18 cellular contexts compared by ENCODE assay signal in the genomic region with DNA sequence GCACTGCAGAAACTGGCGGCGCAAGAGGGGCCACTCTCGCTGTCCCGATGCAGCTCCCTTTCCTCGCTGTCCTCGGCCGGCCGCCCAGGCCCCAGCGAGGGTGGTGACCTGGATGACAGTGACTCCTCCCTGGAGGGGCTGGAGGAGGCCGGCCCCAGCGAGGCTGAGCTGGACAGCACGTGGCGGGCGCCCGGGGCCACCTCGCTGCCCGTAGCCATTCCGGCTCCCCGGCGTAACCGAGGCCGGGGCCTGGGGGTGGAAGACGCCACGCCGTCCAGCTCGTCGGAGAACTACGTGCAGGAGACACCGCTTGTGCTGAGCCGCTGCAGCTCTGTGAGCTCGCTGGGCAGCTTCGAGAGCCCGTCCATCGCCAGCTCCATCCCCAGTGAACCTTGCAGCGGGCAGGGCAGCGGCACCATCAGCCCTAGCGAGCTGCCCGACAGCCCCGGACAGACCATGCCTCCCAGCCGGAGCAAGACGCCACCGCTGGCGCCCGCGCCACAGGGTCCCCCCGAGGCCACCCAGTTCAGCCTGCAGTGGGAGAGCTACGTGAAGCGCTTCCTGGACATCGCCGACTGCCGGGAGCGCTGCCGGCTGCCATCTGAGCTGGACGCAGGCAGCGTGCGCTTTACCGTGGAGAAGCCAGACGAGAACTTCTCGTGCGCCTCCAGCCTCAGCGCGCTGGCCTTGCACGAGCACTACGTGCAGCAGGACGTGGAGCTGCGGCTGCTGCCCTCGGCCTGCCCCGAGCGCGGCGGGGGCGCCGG. TPM values are rescaled to one million over a fixed set of nuclear protein-coding genes. Genes with fewer than 3 reads are reported as not detected.
A peak's percentile ranks its signal among the peaks of the same experiment; 100 is the strongest.
DNase-seq lines count a peak whose midpoint lies in the region; ATAC-seq and TF ChIP-seq lines count a peak whose summit lies in the region.
"Had no signal": no experiment of that assay in that cellular context is flagged by ENCODE, and none has a peak within 500 bp of the region (broad histone marks: within the 10 kb centered on the region; RNA-seq: fewer than 3 reads in every experiment).

No MANE protein-coding gene starts in this region.

- TF ChIP-seq EP300 in sigmoid colon (IDR thresholded peaks at IDR 0.05), result no peak

- peak overlapping the region; percentile 25 for H3K27ac Mint-ChIP-seq in stimulated activated naive B cell treated with anti-CD40 and anti-IgM and Interleukin-4, amounts not matched to agents 10 μg/mL and 1 μg/mL and 100 μg/mL, for 72 hours
- H3K27ac Mint-ChIP-seq: activated naive CD4-positive, alpha-beta T cell treated with anti-CD3 and anti-CD28 coated beads, Interleukin-2, amount 50 U/mL, for 72 hours; endodermal cell had no signal

- H3K27me3 ChIP-seq in right atrium auricular region (peaks cover 22 to 50% of the 10 kb centered on the region in 2 donors), NT2/D1 (ENCODE audit: insufficient read depth, insufficient read length) (peaks cover 54% of the 10 kb centered on the region), sigmoid colon (peaks cover 57 to 73% (median 67%) of the 10 kb centered on the region in 3 donors)

- H3K4me3 ChIP-seq in right atrium auricular region, result no peak overlapping the region
- H3K4me3 ChIP-seq in NT2/D1 (ENCODE audit: insufficient read length, low read depth), result peak overlapping the region; percentile 45
- peak overlapping the region; percentile 40 for H3K4me3 ChIP-seq in iPS-18c (ENCODE audit: insufficient read depth, low read depth, low read length)
- H3K4me3 ChIP-seq in sigmoid colon, result no peak overlapping the region
- H3K4me3 ChIP-seq: left lung had no signal

- intact Hi-C loops in Right ventricle myocardium inferior (cut with DNase I) (no loop called here), sigmoid colon (cut with DNase I) (no loop called here)

- H3K9me3 Mint-ChIP-seq in stimulated activated naive B cell treated with anti-CD40 and anti-IgM and Interleukin-4, amounts not matched to agents 10 μg/mL and 1 μg/mL and 100 μg/mL, for 72 hours, result no peaks in the 10 kb centered on the region
- H3K9me3 Mint-ChIP-seq: activated naive CD4-positive, alpha-beta T cell treated with anti-CD3 and anti-CD28 coated beads, Interleukin-2, amount 50 U/mL, for 72 hours; endodermal cell had no signal

- H3K4me1 ChIP-seq in right atrium auricular region (peaks cover 0 to 64% of the 10 kb centered on the region in 2 donors), NT2/D1 (ENCODE audit: insufficient read depth, insufficient read length) (peaks cover 34% of the 10 kb centered on the region), sigmoid colon (peaks cover 0 to 64% (median 60%) of the 10 kb centered on the region in 4 donors)

- H3K27me3 Mint-ChIP-seq in stimulated activated naive B cell treated with anti-CD40 and anti-IgM and Interleukin-4, amounts not matched to agents 10 μg/mL and 1 μg/mL and 100 μg/mL, for 72 hours, result peaks cover 5 to 13% of the 10 kb centered on the region in 2 donors

- H3K4me3 Mint-ChIP-seq in stimulated activated naive B cell treated with anti-CD40 and anti-IgM and Interleukin-4, amounts not matched to agents 10 μg/mL and 1 μg/mL and 100 μg/mL, for 72 hours, result peak overlapping the region in 1 of 2 donors; percentile 14
- H3K4me3 Mint-ChIP-seq: endodermal cell had no signal

- no peaks in the 10 kb centered on the region for H3K9me3 ChIP-seq in right atrium auricular region
- no peaks in the 10 kb centered on the region for H3K9me3 ChIP-seq in NT2/D1 (ENCODE audit: insufficient read depth, low read length)
- peaks cover 4% of the 10 kb centered on the region for H3K9me3 ChIP-seq in iPS-18c (ENCODE audit: control insufficient read depth, insufficient read depth, low read length)
- H3K9me3 ChIP-seq in sigmoid colon, result no peaks in the 10 kb centered on the region
- H3K9me3 ChIP-seq: left lung had no signal

- H3K4me1 Mint-ChIP-seq in stimulated activated naive B cell treated with anti-CD40 and anti-IgM and Interleukin-4, amounts not matched to agents 10 μg/mL and 1 μg/mL and 100 μg/mL, for 72 hours, result peaks cover 9 to 23% of the 10 kb centered on the region in 2 donors
- H3K4me1 Mint-ChIP-seq: endodermal cell had no signal

- DNase-seq in Right ventricle myocardium inferior (ENCODE audit: missing footprints), result peak; percentile 62
- DNase-seq in right atrium auricular region (ENCODE audit: low spot score), result no peak
- DNase-seq in NT2/D1 (ENCODE audit: low read depth, low spot score), result no peak
- no peak for DNase-seq in stimulated activated naive B cell treated with anti-CD40 and anti-IgM and Interleukin-4, amounts not matched to agents 10 μg/mL and 1 μg/mL and 100 μg/mL, for 72 hours
- no peak for DNase-seq in sigmoid colon
- DNase-seq in SHP77 treated with DMSO at 0.1 percent for 48 hours (lab: John Stamatoyannopoulos, UW), result no peak
- DNase-seq: ACHN; activated CD4-positive, CD25-positive, alpha-beta regulatory T cell; Kasumi-1; NCI-H187 treated with DMSO at 0.1 percent for 48 hours; NCI-H226; T1000 had no signal

- H3K27ac ChIP-seq in right atrium auricular region (no peak overlapping the region), sigmoid colon (no peak overlapping the region)
- H3K27ac ChIP-seq: left lung had no signal

- ATAC-seq in Right ventricle myocardium inferior, result no peak
- no peak for ATAC-seq in stimulated activated naive B cell treated with anti-CD40 and anti-IgM and Interleukin-4, amounts not matched to agents 10 μg/mL and 1 μg/mL and 100 μg/mL, for 72 hours (replicated peaks)
- no peak for ATAC-seq in HG03439 (IDR thresholded peaks at IDR 0.05; ENCODE audit: unreplicated experiment)

- H3K36me3 ChIP-seq in right atrium auricular region (no peaks in the 10 kb centered on the region), NT2/D1 (ENCODE audit: insufficient read depth, insufficient read length, low read length) (peaks cover 4% of the 10 kb centered on the region), sigmoid colon (no peaks in the 10 kb centered on the region)
- H3K36me3 ChIP-seq: left lung had no signal

- 28 to 36% methylated on average over 73 of the region's 73 CpGs for WGBS in sigmoid colon, 2 donors

- peaks cover 1 to 2% of the 10 kb centered on the region in 2 donors for H3K36me3 Mint-ChIP-seq in stimulated activated naive B cell treated with anti-CD40 and anti-IgM and Interleukin-4, amounts not matched to agents 10 μg/mL and 1 μg/mL and 100 μg/mL, for 72 hours
- H3K36me3 Mint-ChIP-seq: activated naive CD4-positive, alpha-beta T cell treated with anti-CD3 and anti-CD28 coated beads, Interleukin-2, amount 50 U/mL, for 72 hours had no signal

- TF ChIP-seq CTCF in right atrium auricular region (IDR thresholded peaks at IDR 0.05) (no peak), sigmoid colon (IDR thresholded peaks at IDR 0.05) (no peak)

- TF ChIP-seq POLR2A in sigmoid colon (IDR thresholded peaks at IDR 0.05), result no peak

- peak overlapping the region; percentile 81 for H3K9ac ChIP-seq in NT2/D1 (ENCODE audit: insufficient read length, low read depth)

RNA-seq across cellular contexts. Expression of a gene that starts 12.4 kb away (rescaled TPM):
- total RNA-seq in Right ventricle myocardium inferior (21.5 TPM), right atrium auricular region (10 to 100 TPM; 19.1 to 22.3 TPM), sigmoid colon (10 to 100 TPM; 19.6 to 26.0 (median 22.2) TPM)
- 10 to 100 TPM; 38.4 to 51.5 (median 48.3) TPM for polyA plus RNA-seq in sigmoid colon

RNA-seq across cellular contexts. Expression of a gene that starts 16.7 kb away (rescaled TPM):
- total RNA-seq in Right ventricle myocardium inferior (0.14 TPM), right atrium auricular region (under 1 TPM; 0.04 to 0.35 TPM), sigmoid colon (1 to 10 TPM in 2 of 4 donors, under 1 TPM in 2; under 0.01 to 2.0 (median 0.91) TPM)
- 1 to 10 TPM in 1 of 3 donors, not detected in 2; 1.2 TPM for polyA plus RNA-seq in sigmoid colon
- total RNA-seq: RPMI7951 had no signal

RNA-seq across cellular contexts. Expression of a gene that starts 23.5 kb away (rescaled TPM):
- 0.89 TPM for total RNA-seq in Right ventricle myocardium inferior
- 1 to 10 TPM; 1.0 to 4.4 TPM for total RNA-seq in right atrium auricular region
- 1 to 10 TPM in 3 of 4 donors, under 1 TPM in 1; 0.99 to 5.0 (median 3.1) TPM for total RNA-seq in sigmoid colon
- 1 to 10 TPM in 2 of 3 donors, not detected in 1; 1.2 to 4.1 TPM for polyA plus RNA-seq in sigmoid colon

RNA-seq across cellular contexts. Expression of a gene that starts 24.3 kb away (rescaled TPM):
- 1.1 TPM for total RNA-seq in Right ventricle myocardium inferior
- total RNA-seq in right atrium auricular region, result 1 to 10 TPM; 1.3 to 2.3 TPM
- 1 to 10 TPM in 2 of 4 donors, under 1 TPM in 1, not detected in 1; 0.33 to 2.9 (median 1.6) TPM for total RNA-seq in sigmoid colon
- 1 to 10 TPM in 2 of 3 donors, under 1 TPM in 1; 0.92 to 5.6 (median 2.4) TPM for polyA plus RNA-seq in sigmoid colon

RNA-seq across cellular contexts. Expression of a gene that starts 28.4 kb away (rescaled TPM):
- total RNA-seq in Right ventricle myocardium inferior (695 TPM), right atrium auricular region (1,000 to 10,000 TPM; 1,712 to 2,156 TPM), sigmoid colon (1,000 to 10,000 TPM; 3,601 to 5,641 (median 3,840) TPM)
- 1,000 to 10,000 TPM; 2,516 to 4,453 (median 3,359) TPM for polyA plus RNA-seq in sigmoid colon

Comparison
In these comparisons a context has a peak if more than half of its experiments do, and no peak if none do; other contexts are left out.
1. H3K4me3 ChIP-seq: peak in NT2/D1 (single experiment) and iPS-18c (single experiment); none in right atrium auricular region (0 of 2) and sigmoid colon (0 of 4).